In the genomic region with DNA sequence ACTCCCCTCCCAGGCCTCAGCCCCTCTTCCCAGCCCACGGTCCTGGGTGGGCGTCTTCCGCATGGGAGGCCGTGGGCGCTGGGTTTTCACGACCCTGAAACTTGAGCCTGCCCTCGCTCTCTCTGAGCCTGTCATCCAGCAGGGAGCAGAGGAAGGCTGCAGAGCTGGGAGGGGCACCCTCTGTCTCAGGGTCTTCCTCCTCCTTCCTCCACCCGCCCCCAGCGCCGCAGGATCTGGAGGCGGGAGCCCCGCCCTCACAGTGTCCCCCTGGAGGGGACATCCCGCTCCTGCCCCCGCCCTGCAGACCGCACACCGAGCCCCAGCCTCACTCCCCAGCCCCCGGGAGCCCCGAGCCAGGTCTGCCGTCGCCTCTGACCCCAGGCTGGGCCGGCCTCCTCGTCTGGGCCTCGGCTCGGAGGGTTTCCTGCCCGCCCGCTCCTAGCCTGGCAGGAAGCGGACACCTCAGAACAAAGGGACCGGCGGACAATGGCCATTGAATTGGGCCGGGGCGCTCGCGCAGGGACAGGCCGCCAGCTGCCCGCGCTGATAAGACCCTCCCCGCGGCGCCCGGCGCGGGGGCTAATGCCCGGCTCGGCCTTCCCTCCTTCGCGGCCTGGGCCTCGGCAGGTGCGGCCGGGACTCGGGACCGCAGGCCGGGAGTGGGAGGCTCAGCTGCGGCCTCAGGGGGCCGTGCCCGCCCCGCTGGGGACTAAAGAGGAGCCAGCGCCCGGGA, we compare ENCODE assay signal across 13 cellular contexts. TPM values are rescaled to one million over a fixed set of nuclear protein-coding genes. Genes with fewer than 3 reads are reported as not detected.
DNase-seq lines count a peak whose midpoint lies in the region; ATAC-seq, FAIRE-seq and TF ChIP-seq lines count a peak whose summit lies in the region.
"Had no signal": no experiment of that assay in that cellular context is flagged by ENCODE, and none has a peak within 500 bp of the region (broad histone marks: within the 10 kb centered on the region; RNA-seq: fewer than 3 reads in every experiment).

No MANE protein-coding gene starts in this region.

- H3K9ac ChIP-seq in iPS-15b (ENCODE audit: low read depth, low read length), result no peak overlapping the region

- H3K27ac Mint-ChIP-seq in GM23338, result no peak overlapping the region
- H3K27ac Mint-ChIP-seq: activated CD4-positive, alpha-beta T cell treated with anti-CD3 and anti-CD28 coated beads for 36 hours had no signal

- peak; percentile 49 for ATAC-seq in GM23338
- ATAC-seq in pancreas, result peak in 3 of 4 donors; percentile 9 to 22 (median 15)
- ATAC-seq: SK-N-SH treated with all-trans-retinoic acid at 6 μM for 48 hours had no signal

- H3K4me2 ChIP-seq in GM23338, result peak overlapping the region; percentile 81

- no peaks in the 10 kb centered on the region for H4K20me1 ChIP-seq in GM23338 (replicated peaks; ENCODE audit: insufficient read depth)

- H3K4me3 Mint-ChIP-seq in GM23338, result peak overlapping the region; percentile 47; the same call in 2 of the 3 replicates
- H3K4me3 Mint-ChIP-seq: activated CD4-positive, alpha-beta T cell treated with anti-CD3 and anti-CD28 coated beads for 36 hours had no signal

- H3K27ac ChIP-seq in GM23338 (ENCODE audit: low read depth), result no peak overlapping the region
- H3K27ac ChIP-seq in coronary artery, result peak overlapping the region in 1 of 2 donors; percentile 73
- H3K27ac ChIP-seq in pancreas, result peak overlapping the region in 1 of 4 donors; percentile 33
- H3K27ac ChIP-seq in WERI-Rb-1, result no peak overlapping the region

- peaks cover 32% of the 10 kb centered on the region for H3K27me3 Mint-ChIP-seq in GM23338 (ENCODE audit: insufficient read depth, low read depth, poor library complexity)

- no peaks in the 10 kb centered on the region for H3K79me2 ChIP-seq in GM23338 (replicated peaks; ENCODE audit: insufficient read depth)

- H3K36me3 Mint-ChIP-seq in GM23338 (ENCODE audit: low read depth), result no peaks in the 10 kb centered on the region
- H3K36me3 Mint-ChIP-seq: naive thymus-derived CD4-positive, alpha-beta T cell had no signal

- no peaks in the 10 kb centered on the region for H3K9me3 ChIP-seq in iPS-15b (ENCODE audit: control insufficient read depth, insufficient read depth, low read length)
- H3K9me3 ChIP-seq in pancreas, result no peaks in the 10 kb centered on the region
- H3K9me3 ChIP-seq in WERI-Rb-1 (ENCODE audit: severe bottlenecking), result no peaks in the 10 kb centered on the region

- TF ChIP-seq CTCF in GM23338 (conservative IDR thresholded peaks at IDR 0.05; ENCODE audit: low read depth in 2 of 2) (no peak), coronary artery (IDR thresholded peaks at IDR 0.05) (no peak), pancreas (IDR thresholded peaks at IDR 0.05) (no peak), WERI-Rb-1 (IDR thresholded peaks at IDR 0.05; ENCODE audit: low read depth, low read length) (no peak)

- H3K4me3 ChIP-seq in GM23338 (peak overlapping the region; percentile 59), coronary artery (peak overlapping the region; percentile 49), iPS-15b (ENCODE audit: low read depth, low read length) (peak overlapping the region; percentile 8), pancreas (peak overlapping the region in 1 of 4 donors; percentile 10), WERI-Rb-1 (ENCODE audit: low read depth, low read length) (no peak overlapping the region)

- H2AFZ ChIP-seq in GM23338, result peak overlapping the region; percentile 72

- peaks cover 14% of the 10 kb centered on the region; the same call in 2 of the 3 replicates for H3K4me1 Mint-ChIP-seq in GM23338

- DNase-seq in GM23338 (ENCODE audit: low spot score), result peak; percentile 79
- DNase-seq in coronary artery (ENCODE audit: low spot score), result no peak
- no peak for DNase-seq in pancreas
- no peak for DNase-seq in HuH-7.5 (ENCODE audit: low spot score)
- no peak for DNase-seq in WERI-Rb-1
- DNase-seq in NCI-H345 (lab: John Stamatoyannopoulos, UW), result no peak
- DNase-seq in NCI-H2171 (lab: John Stamatoyannopoulos, UW), result no peak
- DNase-seq: NCI-H524 treated with DMSO at 0.1 percent for 48 hours had no signal

- intact Hi-C loops in pancreas (cut with DNase I), result no loop called here

- H3K4me1 ChIP-seq in GM23338 (ENCODE audit: insufficient read depth) (no peaks in the 10 kb centered on the region; the same call in 1 of the 2 replicates), iPS-15b (ENCODE audit: control insufficient read depth, insufficient read depth, low read length) (no peaks in the 10 kb centered on the region), pancreas (no peaks in the 10 kb centered on the region)

- WGBS in pancreas, 2 donors, result 12 to 15% methylated on average over 39 to 58 of the region's 58 CpGs

- H3K9me2 ChIP-seq in GM23338 (ENCODE audit: insufficient read depth), result no peaks in the 10 kb centered on the region

- H3K9me3 Mint-ChIP-seq in GM23338, result no peaks in the 10 kb centered on the region
- H3K9me3 Mint-ChIP-seq: naive thymus-derived CD4-positive, alpha-beta T cell had no signal

- H3F3A ChIP-seq in GM23338 (replicated peaks; ENCODE audit: low read depth), result no peaks in the 10 kb centered on the region

- H3K27me3 ChIP-seq in GM23338 (ENCODE audit: insufficient read depth) (peaks cover 14% of the 10 kb centered on the region; the same call in 1 of the 2 replicates), iPS-15b (ENCODE audit: control insufficient read depth, insufficient read depth, low read length) (peaks cover 5% of the 10 kb centered on the region), pancreas (peaks cover 0 to 6% (median 0%) of the 10 kb centered on the region in 4 donors), WERI-Rb-1 (ENCODE audit: insufficient read depth, low read depth, severe bottlenecking) (no peaks in the 10 kb centered on the region)

- no peak for FAIRE-seq in pancreas (lab: Jason Lieb, UNC)
- FAIRE-seq: frontal cortex had no signal

- H3K36me3 ChIP-seq in GM23338 (ENCODE audit: insufficient read depth) (no peaks in the 10 kb centered on the region), iPS-15b (ENCODE audit: control insufficient read depth, insufficient read depth, low read length) (no peaks in the 10 kb centered on the region), pancreas (no peaks in the 10 kb centered on the region), WERI-Rb-1 (no peaks in the 10 kb centered on the region)

TF ChIP-seq in GM23338, 12 proteins besides CTCF, POLR2A, EP300 and RAD21 (continues in another document):
- TF ChIP-seq, protein P1, sequence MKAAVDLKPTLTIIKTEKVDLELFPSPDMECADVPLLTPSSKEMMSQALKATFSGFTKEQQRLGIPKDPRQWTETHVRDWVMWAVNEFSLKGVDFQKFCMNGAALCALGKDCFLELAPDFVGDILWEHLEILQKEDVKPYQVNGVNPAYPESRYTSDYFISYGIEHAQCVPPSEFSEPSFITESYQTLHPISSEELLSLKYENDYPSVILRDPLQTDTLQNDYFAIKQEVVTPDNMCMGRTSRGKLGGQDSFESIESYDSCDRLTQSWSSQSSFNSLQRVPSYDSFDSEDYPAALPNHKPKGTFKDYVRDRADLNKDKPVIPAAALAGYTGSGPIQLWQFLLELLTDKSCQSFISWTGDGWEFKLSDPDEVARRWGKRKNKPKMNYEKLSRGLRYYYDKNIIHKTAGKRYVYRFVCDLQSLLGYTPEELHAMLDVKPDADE (IDR thresholded peaks at IDR 0.05), result no peak
- TF ChIP-seq NANOG (IDR thresholded peaks at IDR 0.05; ENCODE audit: borderline replicate concordance), result no peak
- TF ChIP-seq JUNB (IDR thresholded peaks at IDR 0.05; ENCODE audit: unreplicated experiment), result no peak
- no peak for TF ChIP-seq EZH2phosphoT487 (IDR thresholded peaks at IDR 0.05; ENCODE audit: unreplicated experiment)
- TF ChIP-seq REST (IDR thresholded peaks at IDR 0.05; ENCODE audit: unreplicated experiment), result no peak
- no peak for TF ChIP-seq POLR2AphosphoS5 (IDR thresholded peaks at IDR 0.05; ENCODE audit: low read depth)
- no peak for TF ChIP-seq STAT1 (IDR thresholded peaks at IDR 0.05; ENCODE audit: unreplicated experiment)

RNA-seq across cellular contexts. Expression of gene NUDT14, which starts 15.3 kb away (rescaled TPM):
- total RNA-seq in GM23338 (2014; rRNA removed; shearing (Covaris generic)), result 13.6 and 14.8 TPM in 2 replicates
- polyA plus RNA-seq in GM23338 (2016; fragmentation: Nextera tagmentation; extraction: Ambion mirVana) (38.4 and 41.0 TPM in 2 replicates), pancreas (10 to 100 TPM; 47.8 to 64.9 TPM)
- total RNA-seq in pancreas, result 10 to 100 TPM; 24.7 to 36.6 (median 30.4) TPM

RNA-seq across cellular contexts. Expression of gene JAG2, which starts 27.8 kb away (rescaled TPM):
- total RNA-seq in GM23338 (2014; rRNA removed; shearing (Covaris generic)), result 9.6 and 10.3 TPM in 2 replicates
- 1.9 and 2.6 TPM in 2 replicates for polyA plus RNA-seq in GM23338 (2016; fragmentation: Nextera tagmentation; extraction: Ambion mirVana)
- total RNA-seq in pancreas, result 10 to 100 TPM in 4 of 6 donors, 1 to 10 TPM in 2; 9.9 to 16.8 (median 10.7) TPM
- 10 to 100 TPM; 25.3 to 38.3 TPM for polyA plus RNA-seq in pancreas

RNA-seq across cellular contexts. Expression of gene BTBD6, which starts 51.9 kb away (rescaled TPM):
- total RNA-seq in GM23338 (2014; rRNA removed; shearing (Covaris generic)), result 11.6 and 12.1 TPM in 2 replicates
- 2.2 and 3.2 TPM in 2 replicates for polyA plus RNA-seq in GM23338 (2016; fragmentation: Nextera tagmentation; extraction: Ambion mirVana)
- total RNA-seq in pancreas, result 10 to 100 TPM in 1 of 6 donors, 1 to 10 TPM in 5; 4.3 to 12.5 (median 6.7) TPM
- polyA plus RNA-seq in pancreas, result 10 to 100 TPM; 20.1 to 44.5 TPM
